ENCODE assay signal across 14 cellular contexts in the genomic region with DNA sequence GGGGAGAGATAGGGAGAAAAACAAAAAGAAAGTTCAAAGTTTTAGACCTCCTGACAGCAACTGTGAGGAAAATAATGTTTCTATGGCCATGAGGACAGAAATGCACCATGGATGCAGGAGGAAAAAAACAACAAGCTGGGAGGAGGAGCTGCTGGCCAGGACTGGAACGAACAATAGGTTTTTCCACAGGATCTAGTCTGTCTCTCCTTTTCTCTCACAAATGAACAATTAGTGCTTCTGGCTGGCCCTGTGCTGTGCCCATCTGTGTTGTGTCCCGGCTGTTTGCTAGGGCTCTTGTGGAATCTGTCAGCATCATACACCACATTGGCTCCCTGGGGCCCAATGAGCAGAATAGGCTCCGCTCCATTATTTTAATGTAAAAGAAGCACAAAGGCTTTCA. TPM values are rescaled to one million over a fixed set of nuclear protein-coding genes. Genes with fewer than 3 reads are reported as not detected.
A peak's percentile ranks its signal among the peaks of the same experiment; 100 is the strongest.
DNase-seq lines count a peak whose midpoint lies in the region; ATAC-seq and FAIRE-seq lines count a peak whose summit lies in the region.
"Had no signal": no experiment of that assay in that cellular context is flagged by ENCODE, and none has a peak within 500 bp of the region (broad histone marks: within the 10 kb centered on the region; RNA-seq: fewer than 3 reads in every experiment).

No MANE protein-coding gene starts in this region.

- H3K27me3 ChIP-seq in H7 (ENCODE audit: control insufficient read depth, insufficient read depth, low read length) (no peaks in the 10 kb centered on the region), right cardiac atrium (ENCODE audit: control insufficient read depth, insufficient read depth) (no peaks in the 10 kb centered on the region), skeletal muscle satellite cell (ENCODE audit: control insufficient read depth, insufficient read depth, low read length) (no peaks in the 10 kb centered on the region), small intestine (ENCODE audit: control insufficient read depth in 2 of 2, insufficient read depth in 2 of 2, low read length in 2 of 2) (no peaks in the 10 kb centered on the region)

- peak; percentile 23 for DNase-seq in H7
- DNase-seq in caudate nucleus (lab: John Stamatoyannopoulos, UW) = peak in 2 of 61 donors; percentile 18 to 20
- DNase-seq in right cardiac atrium = no peak
- DNase-seq in small intestine = no peak
- no peak for DNase-seq in stimulated activated naive CD4-positive, alpha-beta T cell treated with Interleukin-2 at 50 U/mL for 16 hours (lab: John Stamatoyannopoulos, UW)
- no peak for DNase-seq in RPMI8226
- DNase-seq: activated CD4-positive, alpha-beta T cell treated with anti-CD3 and anti-CD28 coated beads for 1 hour; activated naive CD4-positive, alpha-beta T cell treated with anti-CD3 and anti-CD28 coated beads for 36 hours; CD8-positive, alpha-beta memory T cell; NCI-H2029 treated with DMSO at 0.1 percent for 48 hours; stimulated activated CD4-positive, alpha-beta T cell treated with anti-CD3 and anti-CD28 coated beads, Interleukin-15, amount 100 ng/mL, for 24 hours had no signal

- H3K27ac ChIP-seq in caudate nucleus (ENCODE audit: low read depth, low read length) (peak overlapping the region; percentile 76), right cardiac atrium (ENCODE audit: low read length) (no peak overlapping the region), small intestine (ENCODE audit: low read depth in 1 of 2, low read length in 1 of 2) (no peak overlapping the region)

- no peak for FAIRE-seq in small intestine (lab: Jason Lieb, UNC)
- FAIRE-seq: HTR-8/SVneo had no signal

- H3K9me3 ChIP-seq in right cardiac atrium (ENCODE audit: control insufficient read depth, low read length) (no peaks in the 10 kb centered on the region), skeletal muscle satellite cell (replicated peaks; ENCODE audit: low read length) (no peaks in the 10 kb centered on the region), small intestine (ENCODE audit: control insufficient read depth, low read depth) (no peaks in the 10 kb centered on the region)

- intact Hi-C loops in right cardiac atrium (cut with DNase I) = no loop called here

- H3K4me1 ChIP-seq in right cardiac atrium (ENCODE audit: control insufficient read depth, insufficient read depth, low read length) (no peaks in the 10 kb centered on the region), skeletal muscle satellite cell (ENCODE audit: control insufficient read depth, insufficient read depth, low read length) (peaks cover 53% of the 10 kb centered on the region), small intestine (ENCODE audit: control insufficient read depth in 2 of 2, insufficient read depth in 1 of 2, low read depth in 1 of 2, low read length in 1 of 2) (no peaks in the 10 kb centered on the region)

- H3K4me3 ChIP-seq in H7 (ENCODE audit: insufficient read depth, low read depth, low read length) (no peak overlapping the region), right cardiac atrium (ENCODE audit: low read length) (no peak overlapping the region), skeletal muscle satellite cell (ENCODE audit: low read length) (peak overlapping the region; percentile 45), small intestine (ENCODE audit: low read depth in 1 of 2, low read length in 2 of 2) (no peak overlapping the region)

- H3K4me2 ChIP-seq in skeletal muscle satellite cell (ENCODE audit: low read length) = peak overlapping the region; percentile 66

- peak overlapping the region; percentile 74 for H3K9ac ChIP-seq in skeletal muscle satellite cell (ENCODE audit: low read depth, low read length)

- H3K36me3 ChIP-seq in H7 (replicated peaks; ENCODE audit: control insufficient read depth, insufficient read depth, low read length) (peaks cover 3% of the 10 kb centered on the region), skeletal muscle satellite cell (ENCODE audit: insufficient read depth, low read length) (peaks cover 70% of the 10 kb centered on the region), small intestine (ENCODE audit: control insufficient read depth in 2 of 2, insufficient read depth in 2 of 2, low read length in 2 of 2) (peaks cover 2 to 4% of the 10 kb centered on the region in 2 donors)

- ATAC-seq in right cardiac atrium (peak; percentile 62 to 64), HG02970 (IDR thresholded peaks at IDR 0.05; ENCODE audit: low FRiP score, unreplicated experiment) (no peak)

- 62% methylated on average over 3 of the region's 3 CpGs for WGBS in right cardiac atrium
- 81 to 93% (median 91%) methylated on average over 3 of the region's 3 CpGs for WGBS in small intestine, 3 donors

RNA-seq across cellular contexts. Expression of gene GK5, which starts 15.2 kb away (rescaled TPM):
- 6.6 and 7.2 TPM in 2 replicates for total RNA-seq in H7 (2014; rRNA removed; shearing (Covaris generic))
- 10 to 100 TPM; 10.2 to 12.6 (median 10.9) TPM for total RNA-seq in right cardiac atrium
- polyA plus RNA-seq in right cardiac atrium = 4.8 TPM
- total RNA-seq in skeletal muscle satellite cell (2012; rRNA removed) = 21.4 and 22.3 TPM in 2 replicates
- polyA plus RNA-seq in small intestine = 1 to 10 TPM; 4.6 to 8.9 (median 8.4) TPM
